ENCODE assay signal across 30 cellular contexts in genomic region chr6:135219346-135219745, GRCh38. TPM values are rescaled to one million over a fixed set of nuclear protein-coding genes. Genes with fewer than 3 reads are reported as not detected.
"Had no signal": no experiment of that assay in that cellular context is flagged by ENCODE, and none has a peak within 500 bp of the region (broad histone marks: within the 10 kb centered on the region; RNA-seq: fewer than 3 reads in every experiment).

No MANE protein-coding gene starts in this region.

- H3K79me2 ChIP-seq: parathyroid adenoma had no signal

- H3K4me3 Mint-ChIP-seq: naive thymus-derived CD4-positive, alpha-beta T cell; natural killer cell; nephron; neural progenitor cell; stimulated activated effector memory CD8-positive, alpha-beta T cell treated with anti-CD3 and anti-CD28 coated beads, Interleukin-12 subunit alpha, Interleukin-12 subunit beta, amount 100 ng/mL, for 72 hours; stimulated activated naive CD8-positive, alpha-beta T cell treated with anti-CD3 and anti-CD28 coated beads, Interleukin-15, amount 100 ng/mL, for 72 hours had no signal

- H3K27ac ChIP-seq: neural progenitor cell, ovary, parathyroid adenoma, psoas muscle, right lobe of liver, sigmoid colon, thoracic aorta, thyroid gland, tibial nerve, upper lobe of left lung, uterus had no signal

- H3K27me3 ChIP-seq: neural progenitor cell, ovary, right lobe of liver, sigmoid colon, thyroid gland, tibial nerve, upper lobe of left lung, uterus had no signal

- H3K4me1 ChIP-seq: neural progenitor cell, parathyroid adenoma, psoas muscle, right lobe of liver, sigmoid colon, thyroid gland, tibial nerve, upper lobe of left lung, uterus had no signal

- DNase-seq: naive thymus-derived CD4-positive, alpha-beta T cell; natural killer cell; occipital lobe; ovary; posterior cingulate gyrus; psoas muscle; right cardiac atrium; right lobe of liver; sigmoid colon; small intestine; stimulated activated CD4-positive, alpha-beta T cell treated with anti-CD3 and anti-CD28 coated beads, Interleukin-15, amount 100 ng/mL, for 24 hours; stimulated activated CD4-positive, alpha-beta T cell treated with anti-CD3 and anti-CD28 coated beads, Interleukin-2, amount 100 ng/mL, for 24 hours; stimulated activated CD4-positive, alpha-beta T cell treated with anti-CD3 and anti-CD28 coated beads, Interleukin-2, amount 100 ng/mL, for 48 hours; stimulated activated CD4-positive, alpha-beta T cell treated with anti-CD3 and anti-CD28 coated beads, Interleukin-4, amount 100 ng/mL, for 24 hours; stimulated activated naive CD4-positive, alpha-beta T cell; stimulated activated naive CD8-positive, alpha-beta T cell treated with anti-CD3 and anti-CD28 coated beads, Interleukin-15, amount 100 ng/mL, for 72 hours; stimulated activated naive CD8-positive, alpha-beta T cell treated with anti-CD3 and anti-CD28 coated beads, Interleukin-15, Interleukin-2, amounts not matched to agents 100 U/mL and 50 U/mL, for 24 hours; substantia nigra; thyroid gland; trophoblast cell; upper lobe of left lung; uterus had no signal

- H3K9me3 Mint-ChIP-seq: natural killer cell; nephron; neural progenitor cell; stimulated activated effector memory CD8-positive, alpha-beta T cell treated with anti-CD3 and anti-CD28 coated beads, Interleukin-12 subunit alpha, Interleukin-12 subunit beta, amount 100 ng/mL, for 72 hours; stimulated activated naive CD8-positive, alpha-beta T cell treated with anti-CD3 and anti-CD28 coated beads, Interleukin-15, amount 100 ng/mL, for 72 hours had no signal

- ATAC-seq: naive thymus-derived CD4-positive, alpha-beta T cell; natural killer cell; psoas muscle; right cardiac atrium; right lobe of liver; stimulated activated effector memory CD8-positive, alpha-beta T cell treated with anti-CD3 and anti-CD28 coated beads, Interleukin-12 subunit alpha, Interleukin-12 subunit beta, amount 100 ng/mL, for 72 hours; stimulated activated naive CD8-positive, alpha-beta T cell treated with anti-CD3 and anti-CD28 coated beads, Interleukin-15, amount 100 ng/mL, for 72 hours; stimulated activated naive CD8-positive, alpha-beta T cell treated with anti-CD3 and anti-CD28 coated beads, Interleukin-15, Interleukin-2, amounts not matched to agents 100 U/mL and 50 U/mL, for 24 hours had no signal

- FAIRE-seq: small intestine had no signal

- H3K36me3 Mint-ChIP-seq: natural killer cell had no signal

- H3K27ac Mint-ChIP-seq: naive thymus-derived CD4-positive, alpha-beta T cell; natural killer cell; nephron; neural progenitor cell; progenitor cell of endocrine pancreas; stimulated activated effector memory CD8-positive, alpha-beta T cell treated with anti-CD3 and anti-CD28 coated beads, Interleukin-12 subunit alpha, Interleukin-12 subunit beta, amount 100 ng/mL, for 72 hours; stimulated activated naive CD8-positive, alpha-beta T cell treated with anti-CD3 and anti-CD28 coated beads, Interleukin-15, amount 100 ng/mL, for 72 hours had no signal

- H3K4me1 Mint-ChIP-seq: nephron, neural progenitor cell had no signal

- H3K9me3 ChIP-seq: ovary, psoas muscle, right lobe of liver, sigmoid colon, thoracic aorta, thyroid gland, tibial nerve, upper lobe of left lung, uterus had no signal

- H3K27me3 Mint-ChIP-seq: naive thymus-derived CD4-positive, alpha-beta T cell; progenitor cell of endocrine pancreas; stimulated activated naive CD8-positive, alpha-beta T cell treated with anti-CD3 and anti-CD28 coated beads, Interleukin-15, amount 100 ng/mL, for 72 hours had no signal

- H3K4me2 ChIP-seq: neural progenitor cell had no signal

- H2AFZ ChIP-seq: neural progenitor cell, parathyroid adenoma had no signal

- H3K9ac ChIP-seq: neural progenitor cell, parathyroid adenoma had no signal

- H3K36me3 ChIP-seq: neural progenitor cell, ovary, right lobe of liver, sigmoid colon, thoracic aorta, thyroid gland, tibial nerve, upper lobe of left lung, uterus had no signal

- H3K4me3 ChIP-seq: neural progenitor cell, ovary, psoas muscle, right lobe of liver, sigmoid colon, thoracic aorta, thyroid gland, tibial nerve, upper lobe of left lung, uterus had no signal

RNA-seq across cellular contexts. Expression of gene MYB, which starts 38.2 kb away (rescaled TPM):
- total RNA-seq: renal cortical epithelial cell, thoracic aorta had no signal
- polyA plus RNA-seq: right cardiac atrium had no signal
